24 cellular contexts compared by ENCODE assay signal in the genomic region with DNA sequence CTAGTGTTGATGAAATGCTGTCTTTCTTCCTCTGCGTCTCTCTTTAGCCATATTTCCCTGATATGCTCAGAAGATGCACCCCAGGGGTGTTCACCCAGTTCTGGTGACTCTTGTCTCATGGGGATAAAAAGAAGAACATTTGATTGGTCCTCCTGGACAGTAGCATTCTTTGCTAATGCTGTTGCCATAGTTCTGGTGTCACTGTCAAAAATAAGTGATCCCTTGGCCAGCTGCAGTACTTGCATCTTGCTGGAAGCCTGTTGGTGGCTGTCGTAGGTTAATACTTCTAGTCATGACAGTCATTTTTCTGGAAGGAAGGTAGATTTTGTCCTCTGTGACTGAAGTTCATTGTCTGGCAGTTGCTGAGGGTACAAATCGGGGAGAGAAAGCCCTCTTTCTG.
"Had no signal": no experiment of that assay in that cellular context is flagged by ENCODE, and none has a peak within 500 bp of the region (broad histone marks: within the 10 kb centered on the region; RNA-seq: fewer than 3 reads in every experiment).

No MANE protein-coding gene starts in this region.

- FAIRE-seq: endometrium, islet of Langerhans, keratinocyte had no signal

- H3K4me3 ChIP-seq: colonic mucosa, esophagus squamous epithelium, gastrocnemius medialis, heart right ventricle, left lung, lower lobe of right lung had no signal

- DNase-seq: colonic mucosa; cortex of kidney; effector CD8-positive, alpha-beta T cell; effector memory CD8-positive, alpha-beta T cell; endodermal cell; erythroblast; esophagus squamous epithelium; foreskin fibroblast; foreskin melanocyte; gastrocnemius medialis; glutamatergic neuron; head of caudate nucleus; heart right ventricle; left cardiac atrium; left lung; left ventricle myocardium superior; lower lobe of right lung; mesendoderm; midbrain had no signal

- H3K4me1 ChIP-seq: colonic mucosa, esophagus squamous epithelium, gastrocnemius medialis, heart right ventricle, left lung, lower lobe of right lung had no signal

- H3K9me3 ChIP-seq: colonic mucosa, esophagus squamous epithelium, gastrocnemius medialis, heart right ventricle, left lung, lower lobe of right lung had no signal

- ATAC-seq: effector memory CD8-positive, alpha-beta T cell; esophagus mucosa; heart right ventricle; left cardiac atrium; left lung; left ventricle myocardium superior; lower lobe of right lung had no signal

- H3K36me3 ChIP-seq: colonic mucosa, esophagus squamous epithelium, gastrocnemius medialis, heart right ventricle, left lung, lower lobe of right lung had no signal

- H3K27me3 ChIP-seq: colonic mucosa, esophagus squamous epithelium, gastrocnemius medialis, heart right ventricle, left lung had no signal

- H3K27ac ChIP-seq: colonic mucosa, epithelial cell of prostate, esophagus squamous epithelium, heart right ventricle, left lung, lower lobe of right lung had no signal
